Comparison of ENCODE assay signal across 8 cellular contexts in genomic region chrX:72276478-72276953, GRCh38. TPM values are rescaled to one million over a fixed set of nuclear protein-coding genes. Genes with fewer than 3 reads are reported as not detected.
DNase-seq lines count a peak whose midpoint lies in the region; ATAC-seq and TF ChIP-seq lines count a peak whose summit lies in the region.

No MANE protein-coding gene starts in this region.

- peak overlapping the region; percentile 98 for H3K4me2 ChIP-seq in SK-N-SH

- peaks cover 53% of the 10 kb centered on the region for H3K79me2 ChIP-seq in SK-N-SH (ENCODE audit: insufficient read depth)

- H3F3A ChIP-seq in SK-N-SH (replicated peaks; ENCODE audit: insufficient read depth) = peaks cover 58% of the 10 kb centered on the region

- no peak overlapping the region for H2AFZ ChIP-seq in SK-N-SH (ENCODE audit: low read depth)

- no peaks in the 10 kb centered on the region for H3K9me2 ChIP-seq in SK-N-SH

- no peak for TF ChIP-seq POLR2A in ovary (IDR thresholded peaks at IDR 0.05)

- intact Hi-C loops in ovary (cut with DNase I) = no loop called here

- TF ChIP-seq CTCF in SK-N-SH (IDR thresholded peaks at IDR 0.05) (no peak), LNCaP clone FGC (IDR thresholded peaks at IDR 0.05; ENCODE audit: control insufficient read depth, extremely low read depth, insufficient read depth) (no peak), ovary (IDR thresholded peaks at IDR 0.05) (no peak)

- TF ChIP-seq RAD21 in SK-N-SH (IDR thresholded peaks at IDR 0.05; ENCODE audit: low read length) = no peak

- peak overlapping the region; percentile 75 to 94 for H3K27ac ChIP-seq in SK-N-SH (ENCODE audit: low read depth in 2 of 2, low read length in 1 of 2)
- H3K27ac ChIP-seq in ovary = peak overlapping the region; percentile 61 to 65

- peaks cover 30 to 33% of the 10 kb centered on the region in 2 experiments; a peak in 3 of 4 replicates for H3K4me1 ChIP-seq in SK-N-SH (ENCODE audit: control insufficient read depth in 1 of 2, insufficient read depth in 2 of 2, low read depth in 1 of 2, low read length in 1 of 2)
- H3K4me1 ChIP-seq in endocrine pancreas (ENCODE audit: control insufficient read depth, insufficient read depth, low read length) = peaks cover 18% of the 10 kb centered on the region
- peaks cover 3% of the 10 kb centered on the region for H3K4me1 ChIP-seq in ovary (ENCODE audit: insufficient read depth)

- no peak for DNase-seq in SK-N-SH
- no peak for DNase-seq in LNCaP clone FGC (ENCODE audit: low read depth)
- no peak for DNase-seq in ovary
- no peak for DNase-seq in SHP77 treated with DMSO at 0.1 percent for 48 hours (lab: John Stamatoyannopoulos, UW)
- no peak for DNase-seq in NCI-H2196 (lab: John Stamatoyannopoulos, UW; ENCODE audit: unreplicated experiment)

- peak overlapping the region; percentile 87 to 97 for H3K4me3 ChIP-seq in SK-N-SH (ENCODE audit: low read depth in 2 of 2, low read length in 1 of 2)
- peak overlapping the region; percentile 85 for H3K4me3 ChIP-seq in LNCaP clone FGC (ENCODE audit: low read depth, low read length)
- H3K4me3 ChIP-seq in endocrine pancreas (ENCODE audit: control insufficient read depth, insufficient read depth, low read length) = peak overlapping the region; percentile 91
- peak overlapping the region; percentile 86 for H3K4me3 ChIP-seq in ovary

- H4K20me1 ChIP-seq in SK-N-SH (ENCODE audit: insufficient read depth) = peaks cover 51% of the 10 kb centered on the region

- ATAC-seq in SK-N-SH treated with all-trans-retinoic acid at 6 μM for 48 hours (no peak; the same call in 1 of the 3 replicates), HG02870 (IDR thresholded peaks at IDR 0.05; ENCODE audit: unreplicated experiment) (no peak)

- CTCF ChIA-PET in SK-N-SH (lab: Yijun Ruan, JAX) = interaction anchor here (0.6 to 3.7 kb wide), 23 partner anchors 8 to 293 kb away, joined by 3 to 22 read pairs (median 4); partner anchors contain the start of genes CITED1 and PIN4

- H3K36me3 ChIP-seq in SK-N-SH (replicated peaks in 1 of 2; ENCODE audit: control insufficient read depth in 1 of 2, insufficient read depth in 2 of 2, low read length in 1 of 2) (peaks cover 44 to 47% of the 10 kb centered on the region in 2 experiments), endocrine pancreas (ENCODE audit: control insufficient read depth, insufficient read depth, low read length) (no peaks in the 10 kb centered on the region), ovary (no peaks in the 10 kb centered on the region)

- H3K9ac ChIP-seq in SK-N-SH = peak overlapping the region; percentile 93
- peak overlapping the region; percentile 42 for H3K9ac ChIP-seq in endocrine pancreas (ENCODE audit: control insufficient read depth, insufficient read depth, low read length)

- TF ChIP-seq EP300 in SK-N-SH (IDR thresholded peaks at IDR 0.05; ENCODE audit: borderline replicate concordance in 1 of 2, low read depth in 1 of 2, low read length in 1 of 2) (no peak), ovary (IDR thresholded peaks at IDR 0.05) (no peak)

- WGBS in SK-N-SH (ENCODE audit: low lambda C conversion rate) = 2% methylated on average over 17 of the region's 18 CpGs
- WGBS in ovary, 3 donors = 0 to 2% (median 1%) methylated on average over 18 of the region's 18 CpGs

- no peaks in the 10 kb centered on the region for H3K27me3 ChIP-seq in SK-N-SH (ENCODE audit: insufficient read depth)
- H3K27me3 ChIP-seq in endocrine pancreas (ENCODE audit: control insufficient read depth, insufficient read depth, low read length) = no peaks in the 10 kb centered on the region
- no peaks in the 10 kb centered on the region for H3K27me3 ChIP-seq in ovary

- POLR2A ChIA-PET in SK-N-SH (lab: Yijun Ruan, JAX) = interaction anchor here (1.0 to 2.6 kb wide), 17 partner anchors 9 to 438 kb away, joined by 3 to 24 read pairs (median 4); partner anchors contain the start of genes ERCC6L, PHKA1, PIN4 and RTL5

- H3K9me3 ChIP-seq in SK-N-SH (no peaks in the 10 kb centered on the region), endocrine pancreas (ENCODE audit: control insufficient read depth, low read length) (no peaks in the 10 kb centered on the region), ovary (no peaks in the 10 kb centered on the region)

TF ChIP-seq in SK-N-SH, 30 proteins besides CTCF, POLR2A, EP300 and RAD21 (continues in another document):
- TF ChIP-seq FOXM1 (IDR thresholded peaks at IDR 0.05; ENCODE audit: low read depth) (no peak), NRF1 (IDR thresholded peaks at IDR 0.05; ENCODE audit: low read depth, low read length) (no peak), REST (IDR thresholded peaks at IDR 0.05; ENCODE audit: low read depth, low read length) (no peak), GABPA (IDR thresholded peaks at IDR 0.05; ENCODE audit: low read depth) (no peak), FOXJ3 (CRISPR knock-in tag; IDR thresholded peaks at IDR 0.05) (no peak), CHD2 (IDR thresholded peaks at IDR 0.05; ENCODE audit: low read length, partially characterized antibody) (no peak), MEF2A (IDR thresholded peaks at IDR 0.05; ENCODE audit: borderline replicate concordance, low read depth) (no peak)

TF ChIP-seq in SK-N-SH treated with all-trans-retinoic acid at 6 μM for 48 hours, 23 proteins besides CTCF, POLR2A, EP300 and RAD21 (continues in another document):
- TF ChIP-seq ZC3H10 (CRISPR knock-in tag; IDR thresholded peaks at IDR 0.05) = no peak
- TF ChIP-seq CREB5 (CRISPR knock-in tag; IDR thresholded peaks at IDR 0.05; ENCODE audit: low read depth) = no peak
- no peak for TF ChIP-seq TCF4 (CRISPR knock-in tag; IDR thresholded peaks at IDR 0.05; ENCODE audit: borderline replicate concordance)
- no peak for TF ChIP-seq ISL1 (CRISPR knock-in tag; IDR thresholded peaks at IDR 0.05)
- no peak for TF ChIP-seq CSDC2 (CRISPR knock-in tag; IDR thresholded peaks at IDR 0.05)
- TF ChIP-seq TSHZ2 (CRISPR knock-in tag; IDR thresholded peaks at IDR 0.05) = no peak
- TF ChIP-seq ARNTL (CRISPR knock-in tag; IDR thresholded peaks at IDR 0.05; ENCODE audit: borderline replicate concordance, low read depth) = no peak
- no peak for TF ChIP-seq ESRRG (CRISPR knock-in tag; IDR thresholded peaks at IDR 0.05)

RNA-seq across cellular contexts. Expression of gene RPS4X, which starts 0.5 kb away (rescaled TPM):
- 2,440 and 2,716 TPM in 2 replicates for polyA plus RNA-seq in SK-N-SH (2012; rRNA removed)
- 3,019 and 3,365 TPM in 2 replicates for polyA plus RNA-seq in SK-N-SH (2012; cell fraction: cytosol; rRNA removed)
- 414 and 750 TPM in 2 replicates for polyA plus RNA-seq in SK-N-SH (2012; cell fraction: nucleus; rRNA removed)
- total RNA-seq in ovary = 1,000 to 10,000 TPM; 1,767 to 3,214 (median 2,276) TPM
- polyA plus RNA-seq in ovary = 1,000 to 10,000 TPM; 3,049 to 3,742 TPM

RNA-seq across cellular contexts. Expression of gene CITED1, which starts 29.2 kb away (rescaled TPM):
- polyA plus RNA-seq in SK-N-SH (2012; rRNA removed) = 0.41 and 0.44 TPM in 2 replicates
- 0.15 and 0.39 TPM in 2 replicates for polyA plus RNA-seq in SK-N-SH (2012; cell fraction: cytosol; rRNA removed)
- 0.43 and 0.94 TPM in 2 replicates for polyA plus RNA-seq in SK-N-SH (2012; cell fraction: nucleus; rRNA removed)
- total RNA-seq in ovary = 10 to 100 TPM in 1 of 7 donors, 1 to 10 TPM in 4, under 1 TPM in 1, not detected in 1; 0.81 to 11.6 (median 1.4) TPM
- polyA plus RNA-seq in ovary = under 1 TPM in 1 of 2 donors, not detected in 1; 0.77 TPM

RNA-seq across cellular contexts. Expression of gene ERCC6L, which starts 37.7 kb away (rescaled TPM):
- polyA plus RNA-seq in SK-N-SH (2012; rRNA removed) (1.5 and 1.8 TPM in 2 replicates), ovary (under 1 TPM; 0.20 to 0.23 TPM)
- 2.3 and 2.5 TPM in 2 replicates for polyA plus RNA-seq in SK-N-SH (2012; cell fraction: cytosol; rRNA removed)
- polyA plus RNA-seq in SK-N-SH (2012; cell fraction: nucleus; rRNA removed) = 0.47 and 0.80 TPM in 2 replicates
- under 1 TPM; 0.05 to 0.60 (median 0.36) TPM for total RNA-seq in ovary
